ENCODE assay signal across 11 cellular contexts in genomic region chr15:78461171-78461881, GRCh38. TPM values are rescaled to one million over a fixed set of nuclear protein-coding genes. Genes with fewer than 3 reads are reported as not detected.
DNase-seq lines count a peak whose midpoint lies in the region; ATAC-seq and TF ChIP-seq lines count a peak whose summit lies in the region.
"Had no signal": no experiment of that assay in that cellular context is flagged by ENCODE, and none has a peak within 500 bp of the region (broad histone marks: within the 10 kb centered on the region; RNA-seq: fewer than 3 reads in every experiment).

No MANE protein-coding gene starts in this region.

- peaks cover 32% of the 10 kb centered on the region for H3K36me3 Mint-ChIP-seq in activated naive CD4-positive, alpha-beta T cell treated with anti-CD3 and anti-CD28 coated beads, Interleukin-2, amount 10 ng/mL, durations not matched to agents 7 days and 5 days
- peaks cover 1 to 26% of the 10 kb centered on the region in 2 donors for H3K36me3 Mint-ChIP-seq in activated T-cell treated with anti-CD3 and anti-CD28 coated beads, Interleukin-2, amount 50 U/mL, for 72 hours (ENCODE audit: insufficient read depth in 2 of 2)
- H3K36me3 Mint-ChIP-seq in type B pancreatic cell = peaks cover 21% of the 10 kb centered on the region

- peaks cover 25% of the 10 kb centered on the region for H3K4me1 Mint-ChIP-seq in activated naive CD4-positive, alpha-beta T cell treated with anti-CD3 and anti-CD28 coated beads, Interleukin-2, amount 10 ng/mL, durations not matched to agents 7 days and 5 days
- peaks cover 34% of the 10 kb centered on the region for H3K4me1 Mint-ChIP-seq in activated T-cell treated with anti-CD3 and anti-CD28 coated beads, Interleukin-2, amount 50 U/mL, for 72 hours (ENCODE audit: low read depth)
- H3K4me1 Mint-ChIP-seq in type B pancreatic cell (ENCODE audit: unreplicated experiment) = peaks cover 28% of the 10 kb centered on the region

- DNase-seq in activated naive CD4-positive, alpha-beta T cell treated with anti-CD3 and anti-CD28 coated beads, Interleukin-2, amount 10 ng/mL, durations not matched to agents 7 days and 5 days = peak; percentile 39
- no peak for DNase-seq in activated naive CD4-positive, alpha-beta T cell treated with Interleukin-2 at 50 U/mL for 16 hours
- no peak for DNase-seq in activated T-cell treated with anti-CD3 and anti-CD28 coated beads, Interleukin-2, amount 50 U/mL, for 72 hours
- DNase-seq in iPS-NIHi11 (ENCODE audit: low spot score) = peak; percentile 23
- DNase-seq in type B pancreatic cell (ENCODE audit: extremely low spot score, unreplicated experiment) = no peak
- DNase-seq in NCI-H345 (lab: John Stamatoyannopoulos, UW) = no peak
- no peak for DNase-seq in tibial nerve (ENCODE audit: low spot score in 2 of 2)
- no peak for DNase-seq in NCI-H2171 treated with DMSO at 0.1 percent for 48 hours (lab: John Stamatoyannopoulos, UW)
- DNase-seq: BE2C, SIG-M5, small intestine had no signal

- TF ChIP-seq CTCF in type B pancreatic cell (conservative IDR thresholded peaks at IDR 0.05) = no peak
- no peak for TF ChIP-seq CTCF in tibial nerve (IDR thresholded peaks at IDR 0.05)

- H3K9me3 Mint-ChIP-seq in activated naive CD4-positive, alpha-beta T cell treated with anti-CD3 and anti-CD28 coated beads, Interleukin-2, amount 10 ng/mL, durations not matched to agents 7 days and 5 days = no peaks in the 10 kb centered on the region
- H3K9me3 Mint-ChIP-seq in activated T-cell treated with anti-CD3 and anti-CD28 coated beads, Interleukin-2, amount 50 U/mL, for 72 hours = no peaks in the 10 kb centered on the region
- H3K9me3 Mint-ChIP-seq in type B pancreatic cell = no peaks in the 10 kb centered on the region

- WGBS in tibial nerve, 2 donors = 40% methylated on average over 3 of the region's 3 CpGs

- peaks cover 0 to 74% (median 23%) of the 10 kb centered on the region in 4 donors for H3K4me1 ChIP-seq in tibial nerve

- ATAC-seq in activated T-cell treated with anti-CD3 and anti-CD28 coated beads, Interleukin-2, amount 50 U/mL, for 72 hours (replicated peaks in 1 of 2) = no peak

- TF ChIP-seq EP300 in tibial nerve (IDR thresholded peaks at IDR 0.05) = no peak

- TF ChIP-seq POLR2A in tibial nerve (IDR thresholded peaks at IDR 0.05) = no peak

- H3K9me3 ChIP-seq in tibial nerve = no peaks in the 10 kb centered on the region
- H3K9me3 ChIP-seq: BE2C had no signal

- H3K27ac ChIP-seq in tibial nerve = no peak overlapping the region

- H3K4me3 ChIP-seq in tibial nerve = no peak overlapping the region

- peak overlapping the region; percentile 24 for H3K27ac Mint-ChIP-seq in activated naive CD4-positive, alpha-beta T cell treated with anti-CD3 and anti-CD28 coated beads, Interleukin-2, amount 10 ng/mL, durations not matched to agents 7 days and 5 days
- H3K27ac Mint-ChIP-seq in activated T-cell treated with anti-CD3 and anti-CD28 coated beads, Interleukin-2, amount 50 U/mL, for 72 hours = peak overlapping the region; percentile 35
- H3K27ac Mint-ChIP-seq in type B pancreatic cell = peak overlapping the region; percentile 42

- peaks cover 0 to 32% (median 7%) of the 10 kb centered on the region in 3 donors for H3K36me3 ChIP-seq in tibial nerve

- H3K27me3 ChIP-seq in tibial nerve = no peaks in the 10 kb centered on the region
- H3K27me3 ChIP-seq: BE2C had no signal

- H3K4me3 Mint-ChIP-seq in activated naive CD4-positive, alpha-beta T cell treated with anti-CD3 and anti-CD28 coated beads, Interleukin-2, amount 10 ng/mL, durations not matched to agents 7 days and 5 days = no peak overlapping the region
- H3K4me3 Mint-ChIP-seq in activated T-cell treated with anti-CD3 and anti-CD28 coated beads, Interleukin-2, amount 50 U/mL, for 72 hours = no peak overlapping the region
- no peak overlapping the region for H3K4me3 Mint-ChIP-seq in type B pancreatic cell

- CTCF ChIA-PET in activated naive CD4-positive, alpha-beta T cell treated with anti-CD3 and anti-CD28 coated beads, Interleukin-2, amount 10 ng/mL, durations not matched to agents 7 days and 5 days (lab: Charles Lee) = interaction anchor here (0.5 kb wide), 1 partner anchor 20 kb away, joined by 4 read pairs; no protein-coding TSS in a partner anchor

- no peaks in the 10 kb centered on the region for H3K27me3 Mint-ChIP-seq in activated naive CD4-positive, alpha-beta T cell treated with anti-CD3 and anti-CD28 coated beads, Interleukin-2, amount 10 ng/mL, durations not matched to agents 7 days and 5 days
- no peaks in the 10 kb centered on the region for H3K27me3 Mint-ChIP-seq in activated T-cell treated with anti-CD3 and anti-CD28 coated beads, Interleukin-2, amount 50 U/mL, for 72 hours (ENCODE audit: low read depth)
- H3K27me3 Mint-ChIP-seq in type B pancreatic cell = no peaks in the 10 kb centered on the region

RNA-seq across cellular contexts. Expression of gene IREB2, which starts 23.3 kb away (rescaled TPM):
- 10 to 100 TPM; 64.1 to 72.2 TPM for total RNA-seq in activated T-cell treated with anti-CD3 and anti-CD28 coated beads, Interleukin-2, amount 50 U/mL, for 72 hours
- total RNA-seq in type B pancreatic cell (ENCODE audit: low replicate concordance) (76.9 and 83.8 TPM in 2 replicates), tibial nerve (10 to 100 TPM; 32.4 to 45.9 (median 42.4) TPM)

RNA-seq across cellular contexts. Expression of gene HYKK, which starts 46.1 kb away (rescaled TPM):
- total RNA-seq in activated T-cell treated with anti-CD3 and anti-CD28 coated beads, Interleukin-2, amount 50 U/mL, for 72 hours = 1 to 10 TPM; 2.8 to 2.9 TPM
- total RNA-seq in type B pancreatic cell (ENCODE audit: low replicate concordance) (3.3 and 6.8 TPM in 2 replicates), tibial nerve (10 to 100 TPM in 2 of 4 donors, 1 to 10 TPM in 2; 8.0 to 31.9 (median 10.2) TPM)

Comparison
In these comparisons a context has a peak if more than half of its experiments do, and no peak if none do; other contexts are left out.
1. DNase-seq: peak in activated naive CD4-positive, alpha-beta T cell treated with anti-CD3 and anti-CD28 coated beads, Interleukin-2, amount 10 ng/mL, durations not matched to agents 7 days and 5 days (single experiment) and iPS-NIHi11 (single experiment); none in activated naive CD4-positive, alpha-beta T cell treated with Interleukin-2 at 50 U/mL for 16 hours (single experiment), activated T-cell treated with anti-CD3 and anti-CD28 coated beads, Interleukin-2, amount 50 U/mL, for 72 hours (0 of 2), type B pancreatic cell (single experiment), NCI-H345 (single experiment), tibial nerve (0 of 2) and NCI-H2171 treated with DMSO at 0.1 percent for 48 hours (single experiment).
2. Peak in every context shown above with its lines, with median percentiles within 50 percentile points of each other: H3K27ac Mint-ChIP-seq.